Comparison of ENCODE assay signal across 8 cellular contexts in genomic region chr2:43995733-43996533, GRCh38. TPM values are rescaled to one million over a fixed set of nuclear protein-coding genes. Genes with fewer than 3 reads are reported as not detected.
DNase-seq lines count a peak whose midpoint lies in the region; ATAC-seq, FAIRE-seq and TF ChIP-seq lines count a peak whose summit lies in the region.

LRPPRC (minus strand) TSS chr2:43995989; CDS start chr2:43995947, 42 bp downstream.

- H3K4me1 ChIP-seq in adrenal gland (replicated peaks in 1 of 2) = peaks cover 7 to 29% of the 10 kb centered on the region in 2 donors
- H3K4me1 ChIP-seq in trophoblast cell (ENCODE audit: control insufficient read depth in 1 of 2, insufficient read depth in 2 of 2, low read length in 2 of 2) = peaks cover 0 to 4% of the 10 kb centered on the region in 2 experiments
- peaks cover 6 to 32% (median 14%) of the 10 kb centered on the region in 4 donors for H3K4me1 ChIP-seq in transverse colon

- H2AK5ac ChIP-seq in trophoblast cell (ENCODE audit: low read length) = peak within 1 kb of the TSS; percentile 44

- H3K27me3 ChIP-seq in adrenal gland (no peaks in the 10 kb centered on the region), trophoblast cell (ENCODE audit: insufficient read depth, low read length) (no peaks in the 10 kb centered on the region), transverse colon (no peaks in the 10 kb centered on the region)

- DNase-seq in GM12891 (ENCODE audit: insufficient read length, low spot score) = peak; percentile 88
- peak; percentile 98 for DNase-seq in NCI-H146 (lab: John Stamatoyannopoulos, UW)
- DNase-seq in T-helper 1 cell = peak; percentile 75 to 94 (median 83)
- DNase-seq in adrenal gland = peak; percentile 91 to 98 (median 96)
- peak; percentile 95 for DNase-seq in cardiac septum (ENCODE audit: low spot score)
- peak; percentile 92 to 97 for DNase-seq in trophoblast cell
- DNase-seq in transverse colon = peak; percentile 94

- H2BK120ac ChIP-seq in trophoblast cell (ENCODE audit: insufficient read depth, low read length, poor library complexity) = peak within 1 kb of the TSS; percentile 52

- peaks cover 21% of the 10 kb centered on the region for H3K79me2 ChIP-seq in trophoblast cell (ENCODE audit: control insufficient read depth, insufficient read depth, low read length, poor library complexity)

- no peak within 1 kb of the TSS for H2BK12ac ChIP-seq in trophoblast cell (ENCODE audit: low read length)

- H2BK5ac ChIP-seq in trophoblast cell (ENCODE audit: low read depth, low read length, poor library complexity) = peak within 1 kb of the TSS; percentile 78

- TF ChIP-seq POLR2A in GM12891 (IDR thresholded peaks at IDR 0.05; ENCODE audit: low read depth, low read length) (peak; percentile 94), adrenal gland (IDR thresholded peaks at IDR 0.05) (peak; percentile 62 to 96), transverse colon (IDR thresholded peaks at IDR 0.05) (peak; percentile 72)

- WGBS in adrenal gland, 4 donors = 0 to 1% (median 0%) methylated on average over 30 to 64 of the region's 64 CpGs
- no CpG with 5 or more reads among the region's 64 CpGs for WGBS in trophoblast cell (ENCODE audit: extremely low coverage, insufficient coverage, insufficient read length)
- 0 to 3% methylated on average over 6 to 41 of the region's 64 CpGs for WGBS in transverse colon (ENCODE audit: low coverage in 1 of 2), 2 donors

- H3K4me2 ChIP-seq in trophoblast cell (ENCODE audit: low read length) = peak within 1 kb of the TSS; percentile 93

- FAIRE-seq in GM12891 (lab: Jason Lieb, UNC) = peak; percentile 98

- no peak for TF ChIP-seq EP300 in transverse colon (IDR thresholded peaks at IDR 0.05; ENCODE audit: low read depth)

- peak within 1 kb of the TSS; percentile 61 for H3K18ac ChIP-seq in trophoblast cell (ENCODE audit: low read length)

- H3K23ac ChIP-seq in trophoblast cell (ENCODE audit: low read length) = no peak within 1 kb of the TSS

- TF ChIP-seq CTCF in adrenal gland (IDR thresholded peaks at IDR 0.05) (peak in 1 of 6 experiments; percentile 19), transverse colon (IDR thresholded peaks at IDR 0.05) (no peak)

- peak within 1 kb of the TSS; percentile 60 to 87 (median 84) for H3K4me3 ChIP-seq in adrenal gland
- H3K4me3 ChIP-seq in trophoblast cell (ENCODE audit: low read depth, low read length) = peak within 1 kb of the TSS; percentile 99
- peak within 1 kb of the TSS; percentile 93 to 100 (median 98) for H3K4me3 ChIP-seq in transverse colon

- peak within 1 kb of the TSS; percentile 97 for H3K4ac ChIP-seq in trophoblast cell (ENCODE audit: low read depth, low read length)

- H4K12ac ChIP-seq in trophoblast cell (ENCODE audit: low read depth, low read length) = peak within 1 kb of the TSS; percentile 90

- peak; percentile 92 for ATAC-seq in HG02840 (IDR thresholded peaks at IDR 0.05; ENCODE audit: low FRiP score, unreplicated experiment)

- intact Hi-C loops in adrenal gland (cut with DNase I) = no loop called here
- intact Hi-C loops in cardiac septum (cut with DNase I) = loop anchor here (2.0 kb wide), 1 partner anchor 177 kb away; no protein-coding TSS in a partner anchor
- intact Hi-C loops in transverse colon (cut with DNase I; ENCODE audit: low total_unique reads) = no loop called here

- peak within 1 kb of the TSS; percentile 84 for H3K14ac ChIP-seq in trophoblast cell (ENCODE audit: low read length)

- H3K36me3 ChIP-seq in adrenal gland (replicated peaks in 1 of 2) (no peaks in the 10 kb centered on the region), trophoblast cell (ENCODE audit: control insufficient read depth in 1 of 2, insufficient read depth in 2 of 2, low read length in 2 of 2) (peaks cover 0 to 10% of the 10 kb centered on the region in 2 experiments), transverse colon (peaks cover 0 to 6% (median 0%) of the 10 kb centered on the region in 4 donors)

- peak within 1 kb of the TSS; percentile 61 for H4K91ac ChIP-seq in trophoblast cell (ENCODE audit: low read depth, low read length)

- H3K27ac ChIP-seq in adrenal gland (peak within 1 kb of the TSS in 4 of 5 donors; percentile 52 to 93 (median 82)), trophoblast cell (ENCODE audit: low read depth, low read length) (peak within 1 kb of the TSS; percentile 40), transverse colon (peak within 1 kb of the TSS; percentile 82 to 90 (median 88))

- peak within 1 kb of the TSS; percentile 97 for H4K8ac ChIP-seq in trophoblast cell (ENCODE audit: low read depth, low read length)

- H3K79me1 ChIP-seq in trophoblast cell (ENCODE audit: low read length) = peaks cover 6% of the 10 kb centered on the region

- in situ Hi-C loops in transverse colon (cut with MboI; ENCODE audit: low pct_ligation_motif_present in 1 of 4, low pct_unique_long_range_greater_than_20kb in 1 of 4, low sequenced_read_pairs in 3 of 4) = no loop called here

- peak within 1 kb of the TSS; percentile 94 for H3K9ac ChIP-seq in trophoblast cell (ENCODE audit: low read length)

- H3K9me3 ChIP-seq in adrenal gland (replicated peaks in 1 of 3) (no peaks in the 10 kb centered on the region), trophoblast cell (ENCODE audit: insufficient read depth, low read depth, low read length) (no peaks in the 10 kb centered on the region), transverse colon (no peaks in the 10 kb centered on the region)

- H2AFZ ChIP-seq in trophoblast cell (ENCODE audit: insufficient read depth, low read length, poor library complexity) = peak within 1 kb of the TSS; percentile 69

TF ChIP-seq in GM12891, 5 proteins besides CTCF, POLR2A, EP300 and RAD21:
- TF ChIP-seq POLR2AphosphoS5 (IDR thresholded peaks at IDR 0.05; ENCODE audit: low read depth, low read length) (peak; percentile 93), POU2F2 (IDR thresholded peaks at IDR 0.05; ENCODE audit: low read depth, low read length) (peak; percentile 86), PAX5 (IDR thresholded peaks at IDR 0.05; ENCODE audit: insufficient read depth, low read length, severe bottlenecking) (no peak), SPI1 (IDR thresholded peaks at IDR 0.05; ENCODE audit: low read depth, low read length) (no peak), TAF1 (IDR thresholded peaks at IDR 0.05; ENCODE audit: low read depth, low read length) (peak; percentile 97)

RNA-seq across cellular contexts. Expression of gene LRPPRC, which starts in this region (rescaled TPM):
- 54.3 TPM for polyA plus RNA-seq in GM12891 (2012; ENCODE audit: low read depth, missing spikeins)
- total RNA-seq in adrenal gland (10 to 100 TPM; 40.6 to 95.7 (median 71.7) TPM), cardiac septum (70.3 TPM), transverse colon (10 to 100 TPM; 35.9 to 83.3 (median 59.7) TPM)
- polyA plus RNA-seq in adrenal gland = 100 to 1,000 TPM in 1 of 3 donors, 10 to 100 TPM in 2; 18.3 to 113 (median 24.6) TPM
- 84.1 and 86.8 TPM in 2 replicates for polyA plus RNA-seq in trophoblast cell (2013)

Comparison
In these comparisons a context has a peak if more than half of its experiments do, and no peak if none do; other contexts are left out.
1. Peak in every context shown above with its lines: DNase-seq, ATAC-seq, H3K4me3 ChIP-seq and H3K27ac ChIP-seq.